In genomic region chr7:127755965-127756364, GRCh38 we compare ENCODE assay signal across 1 cellular context.
TF ChIP-seq lines count a peak whose summit lies in the region.

No MANE protein-coding gene starts in this region.

TF ChIP-seq in neural cell, 6 proteins besides CTCF, POLR2A, EP300 and RAD21 (continued from another document):
- no peak for TF ChIP-seq EZH2 (IDR thresholded peaks at IDR 0.05; ENCODE audit: borderline replicate concordance, insufficient read depth, low read length, poor library complexity, severe bottlenecking)
TF ChIP-seq in neural cell: peak in this region for 0.
